ENCODE assay signal across 11 cellular contexts in genomic region chr9:111356567-111357244, GRCh38. TPM values are rescaled to one million over a fixed set of nuclear protein-coding genes. Genes with fewer than 3 reads are reported as not detected.
DNase-seq lines count a peak whose midpoint lies in the region; ATAC-seq and TF ChIP-seq lines count a peak whose summit lies in the region.
"Had no signal": no experiment of that assay in that cellular context is flagged by ENCODE, and none has a peak within 500 bp of the region (broad histone marks: within the 10 kb centered on the region; RNA-seq: fewer than 3 reads in every experiment).

No MANE protein-coding gene starts in this region.

- no peaks in the 10 kb centered on the region for H3K9me3 ChIP-seq in body of pancreas

- WGBS in body of pancreas, 2 donors: 60 to 67% methylated on average over 11 of the region's 11 CpGs

- H3K27ac ChIP-seq in foreskin keratinocyte (peak overlapping the region; percentile 56), body of pancreas (no peak overlapping the region)

- peaks cover 10% of the 10 kb centered on the region for H3K4me1 ChIP-seq in foreskin keratinocyte
- no peaks in the 10 kb centered on the region for H3K4me1 ChIP-seq in body of pancreas

- intact Hi-C loops in body of pancreas (cut with DNase I): no loop called here

- H3K27me3 ChIP-seq in foreskin keratinocyte: no peaks in the 10 kb centered on the region
- no peaks in the 10 kb centered on the region for H3K27me3 ChIP-seq in body of pancreas

- no peaks in the 10 kb centered on the region for H3K36me3 ChIP-seq in body of pancreas (replicated peaks in 1 of 2; ENCODE audit: insufficient read depth in 1 of 2, low read depth in 2 of 2)

- no peak overlapping the region for H3K4me3 ChIP-seq in body of pancreas

- TF ChIP-seq POLR2A in body of pancreas (IDR thresholded peaks at IDR 0.05): no peak

- ATAC-seq in foreskin keratinocyte: peak; percentile 97
- ATAC-seq in HG03457 (IDR thresholded peaks at IDR 0.05; ENCODE audit: unreplicated experiment): no peak
- ATAC-seq in GM19397 (IDR thresholded peaks at IDR 0.05; ENCODE audit: unreplicated experiment): no peak
- ATAC-seq in body of pancreas: no peak
- ATAC-seq in GM18867 (IDR thresholded peaks at IDR 0.05; ENCODE audit: unreplicated experiment): no peak

- TF ChIP-seq CTCF in foreskin keratinocyte (conservative IDR thresholded peaks at IDR 0.05) (no peak), body of pancreas (IDR thresholded peaks at IDR 0.05) (no peak)

- DNase-seq in H4 (ENCODE audit: low spot score) (peak; percentile 83), SW 1271 (lab: John Stamatoyannopoulos, UW) (peak; percentile 50 to 88), foreskin keratinocyte (peak; percentile 61 to 79), smooth muscle cell of the brain vasculature (ENCODE audit: low read depth, low spot score) (peak; percentile 29), body of pancreas (no peak)
- DNase-seq: activated effector memory CD4-positive, alpha-beta T cell treated with Interleukin-2 at 50 U/mL for 16 hours had no signal

RNA-seq across cellular contexts. Expression of gene OR2K2, which starts 26.7 kb away (rescaled TPM):
- total RNA-seq in H4 (2014; rRNA removed; shearing (Covaris generic)): not detected in 2 replicates
- not detected in 2 replicates for total RNA-seq in foreskin keratinocyte
- polyA plus RNA-seq in foreskin keratinocyte: not detected in 2 replicates
- not detected for total RNA-seq in body of pancreas
- total RNA-seq: mesenteric fat pad, subcutaneous adipose tissue had no signal

Comparison
In these comparisons a context has a peak if more than half of its experiments do, and no peak if none do; other contexts are left out.
1. DNase-seq: peak in H4 (single experiment), SW 1271 (2 of 2), foreskin keratinocyte (2 of 2) and smooth muscle cell of the brain vasculature (single experiment); none in body of pancreas (0 of 4).